In the genomic region with DNA sequence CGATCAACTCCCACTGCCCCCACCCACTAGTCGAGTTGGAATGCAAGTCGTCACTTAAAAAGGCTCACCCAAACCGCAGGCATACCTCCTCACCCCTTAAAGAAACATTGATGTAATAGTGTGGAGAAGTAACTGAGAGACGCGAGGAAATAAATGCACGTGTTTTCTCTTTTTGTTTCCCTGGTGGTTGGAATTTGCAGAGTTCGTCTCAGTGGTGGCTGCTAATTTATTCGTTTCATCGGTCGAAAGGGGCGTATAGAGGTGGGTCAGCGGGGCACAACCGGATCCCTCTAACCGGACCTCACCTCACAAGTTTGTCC, we compare ENCODE assay signal across 9 cellular contexts. TPM values are rescaled to one million over a fixed set of nuclear protein-coding genes. Genes with fewer than 3 reads are reported as not detected.
DNase-seq lines count a peak whose midpoint lies in the region; ATAC-seq, FAIRE-seq and TF ChIP-seq lines count a peak whose summit lies in the region.
"Had no signal": no experiment of that assay in that cellular context is flagged by ENCODE, and none has a peak within 500 bp of the region (broad histone marks: within the 10 kb centered on the region; RNA-seq: fewer than 3 reads in every experiment).

No MANE protein-coding gene starts in this region.

- H3K4me1 ChIP-seq in heart left ventricle (peaks cover 0 to 35% (median 13%) of the 10 kb centered on the region in 12 donors), H1 (replicated peaks in 1 of 4; ENCODE audit: control insufficient read depth in 3 of 4, insufficient read depth in 4 of 4, low read length in 3 of 4) (peaks cover 3 to 27% (median 11%) of the 10 kb centered on the region in 4 experiments)

- H4K5ac ChIP-seq in H1 (ENCODE audit: insufficient read length, low read depth, low read length), result no peak overlapping the region

- H3K4me3 ChIP-seq in heart left ventricle (peak overlapping the region; percentile 32 to 60 (median 50)), H1 (ENCODE audit: extremely low read depth in 1 of 4, insufficient read depth in 2 of 4, low read depth in 3 of 4, low read length in 4 of 4) (peak overlapping the region; percentile 58 to 82 (median 60))

- TF ChIP-seq EP300 in H1 (IDR thresholded peaks at IDR 0.05; ENCODE audit: borderline replicate concordance in 1 of 2, low read depth in 2 of 2, low read length in 2 of 2), result no peak

- POLR2A ChIA-PET in H1 (lab: Charles Lee; ENCODE audit: partially characterized antibody), result interaction anchor here (0.6 kb wide), 1 partner anchor 8 kb away, joined by 3 read pairs; no protein-coding TSS in a partner anchor
- POLR2A ChIA-PET in RWPE1 (lab: Yijun Ruan, JAX; ENCODE audit: low non-redundant PET), result no interaction called here

- CTCF ChIA-PET in H1 (lab: Charles Lee; ENCODE audit: partially characterized antibody) (no interaction called here), RWPE1 (lab: Yijun Ruan, JAX) (interaction anchor here (0.6 kb wide), 1 partner anchor 137 kb away, joined by 3 read pairs; no protein-coding TSS in a partner anchor)

- H2AFZ ChIP-seq in H1 (ENCODE audit: low read length), result peak overlapping the region; percentile 92; the same call in 1 of the 2 replicates

- H2BK120ac ChIP-seq in H1 (replicated peaks; ENCODE audit: low read depth, low read length), result no peak overlapping the region

- DNase-seq in heart left ventricle (no peak), Right ventricle myocardium inferior (ENCODE audit: missing footprints) (no peak), H1 (ENCODE audit: low read depth in 1 of 2, low spot score in 2 of 2) (no peak), myocyte (ENCODE audit: low read depth) (peak; percentile 9), RWPE1 (ENCODE audit: low spot score) (no peak), NCI-H446 treated with DMSO at 0.1 percent for 48 hours (lab: John Stamatoyannopoulos, UW) (no peak)

- H3K4ac ChIP-seq in H1 (replicated peaks; ENCODE audit: insufficient read length, low read depth, low read length), result no peak overlapping the region

- H3K23ac ChIP-seq in H1 (ENCODE audit: insufficient read length), result no peak overlapping the region

- H4K20me1 ChIP-seq in H1 (replicated peaks in 1 of 2; ENCODE audit: control insufficient read depth in 1 of 2, insufficient read depth in 2 of 2, low read length in 2 of 2), result peaks cover 0 to 4% of the 10 kb centered on the region in 2 experiments

- H3K23me2 ChIP-seq in H1 (ENCODE audit: low read depth, low read length), result peaks cover 36% of the 10 kb centered on the region

- TF ChIP-seq POLR2A in heart left ventricle (IDR thresholded peaks at IDR 0.05) (no peak), H1 (IDR thresholded peaks at IDR 0.05; ENCODE audit: control extremely low read depth in 1 of 2, low read depth in 2 of 2, low read length in 2 of 2) (no peak)

- H2BK5ac ChIP-seq in H1 (ENCODE audit: low read depth, low read length), result 0 out of 2 replicates have a peak overlapping the region, but pooled peaks have one; percentile 60

- ATAC-seq in heart left ventricle (no peak), Right ventricle myocardium inferior (no peak), GM18867 (IDR thresholded peaks at IDR 0.05; ENCODE audit: unreplicated experiment) (no peak), HG02884 (IDR thresholded peaks at IDR 0.05; ENCODE audit: unreplicated experiment) (no peak)

- H3K4me2 ChIP-seq in H1 (ENCODE audit: insufficient read depth in 1 of 2, low read depth in 2 of 2, low read length in 2 of 2), result peak overlapping the region; percentile 78 to 98

- no peaks in the 10 kb centered on the region for H3K36me3 ChIP-seq in heart left ventricle
- H3K36me3 ChIP-seq in H1 (ENCODE audit: control insufficient read depth in 2 of 4, insufficient read depth in 4 of 4, low read length in 3 of 4), result no peaks in the 10 kb centered on the region

- H3K9ac ChIP-seq in H1 (replicated peaks in 1 of 4; ENCODE audit: extremely low read depth in 1 of 4, low read depth in 3 of 4, low read length in 3 of 4), result no peak overlapping the region

- TF ChIP-seq CTCF in heart left ventricle (IDR thresholded peaks at IDR 0.05), result peak in 2 of 12 donors; percentile 6 to 10
- TF ChIP-seq CTCF in H1 (IDR thresholded peaks at IDR 0.05; ENCODE audit: control extremely low read depth in 1 of 3, insufficient read depth in 1 of 3, low read depth in 1 of 3, low read length in 3 of 3), result peak in 1 of 3 experiments; percentile 5; a peak in 1 of 4 replicates
- no peak for TF ChIP-seq CTCF in RWPE1 (conservative IDR thresholded peaks at IDR 0.05; ENCODE audit: low read depth)

- no peak for FAIRE-seq in H1 (lab: Jason Lieb, UNC)

- 0 out of 2 replicates have a peak overlapping the region, but pooled peaks have one; percentile 81 for H2BK12ac ChIP-seq in H1 (ENCODE audit: low read depth, low read length)

- WGBS in heart left ventricle, 4 donors, result 0 to 1% (median 0%) methylated on average over 13 to 15 of the region's 15 CpGs
- 0% methylated on average over 12 of the region's 15 CpGs; no CpG with 5 or more reads in 1 of the 2 experiments for WGBS in H1 (ENCODE audit: extremely low coverage in 1 of 2, insufficient coverage in 1 of 2, insufficient read length in 1 of 2, insufficient replicate concordance in 2 of 2, low coverage in 1 of 2, low lambda C conversion rate in 2 of 2, missing lambda C conversion rate in 1 of 2), 2 experiments

- H3K9me3 ChIP-seq in heart left ventricle (no peaks in the 10 kb centered on the region), H1 (ENCODE audit: insufficient read depth in 2 of 2, low read depth in 1 of 2, low read length in 1 of 2) (no peaks in the 10 kb centered on the region)

- H2AK5ac ChIP-seq in H1 (ENCODE audit: low read depth, low read length), result no peak overlapping the region

- H3K14ac ChIP-seq in H1 (ENCODE audit: insufficient read length), result no peak overlapping the region

- H3K27ac ChIP-seq in heart left ventricle (no peak overlapping the region), H1 (ENCODE audit: low read depth, low read length) (no peak overlapping the region), RWPE1 (no peak overlapping the region)
- H3K27ac ChIP-seq: epithelial cell of prostate had no signal

- intact Hi-C loops in heart left ventricle (cut with DNase I), result loop anchor here in 5 of 10 donors (10.0 kb wide), 5 partner anchors 109 to 861 kb away; no protein-coding TSS in a partner anchor
- intact Hi-C loops in Right ventricle myocardium inferior (cut with DNase I), result loop anchor here (10.0 kb wide), 1 partner anchor 229 kb away; no protein-coding TSS in a partner anchor

- no peaks in the 10 kb centered on the region for H3K79me2 ChIP-seq in H1 (ENCODE audit: control insufficient read depth in 1 of 2, insufficient read depth in 2 of 2, low read length in 2 of 2)

- no peak overlapping the region for H3K18ac ChIP-seq in H1 (ENCODE audit: extremely low read depth, low read length)

- H4K91ac ChIP-seq in H1 (replicated peaks; ENCODE audit: insufficient read length, low read length), result no peak overlapping the region

- no peak for TF ChIP-seq RAD21 in H1 (IDR thresholded peaks at IDR 0.05 in 1 of 2, conservative IDR thresholded peaks at IDR 0.05 in 1 of 2; ENCODE audit: low read depth in 2 of 2, low read length in 2 of 2)

- no peak overlapping the region for H3K56ac ChIP-seq in H1 (replicated peaks; ENCODE audit: insufficient read length, low read depth, low read length)

- H3K27me3 ChIP-seq in heart left ventricle, result peaks cover 9 to 78% (median 47%) of the 10 kb centered on the region in 9 donors
- peaks cover 11 to 73% (median 58%) of the 10 kb centered on the region in 4 experiments for H3K27me3 ChIP-seq in H1 (replicated peaks in 1 of 4; ENCODE audit: control insufficient read depth in 3 of 4, extremely low read depth in 1 of 4, insufficient read depth in 3 of 4, low read length in 3 of 4)

- no peak overlapping the region for H4K8ac ChIP-seq in H1 (ENCODE audit: extremely low read depth, insufficient read depth, low read length)

- H3K79me1 ChIP-seq in H1 (ENCODE audit: low read depth, low read length), result no peaks in the 10 kb centered on the region

- H2BK20ac ChIP-seq in H1 (ENCODE audit: low read length), result no peak overlapping the region

- no peak overlapping the region for H2BK15ac ChIP-seq in H1 (ENCODE audit: low read length)

TF ChIP-seq in H1, 55 proteins besides CTCF, POLR2A, EP300 and RAD21 (continues in another document):
- no peak for TF ChIP-seq RFX5 (IDR thresholded peaks at IDR 0.05; ENCODE audit: borderline replicate concordance, low read depth, low read length)
- peak; percentile 49 for TF ChIP-seq KDM4A (IDR thresholded peaks at IDR 0.05; ENCODE audit: low read depth, low read length, severe bottlenecking)
- no peak for TF ChIP-seq SIRT6 (IDR thresholded peaks at IDR 0.05; ENCODE audit: low read length)
- TF ChIP-seq TBP (IDR thresholded peaks at IDR 0.05; ENCODE audit: low read depth, low read length), result 0 out of 2 replicates have a peak, but pooled peaks have one; percentile 17
- TF ChIP-seq, protein P1, sequence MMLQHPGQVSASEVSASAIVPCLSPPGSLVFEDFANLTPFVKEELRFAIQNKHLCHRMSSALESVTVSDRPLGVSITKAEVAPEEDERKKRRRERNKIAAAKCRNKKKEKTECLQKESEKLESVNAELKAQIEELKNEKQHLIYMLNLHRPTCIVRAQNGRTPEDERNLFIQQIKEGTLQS (IDR thresholded peaks at IDR 0.05; ENCODE audit: insufficient read depth, low read depth, low read length), result no peak
- TF ChIP-seq, protein P2, sequence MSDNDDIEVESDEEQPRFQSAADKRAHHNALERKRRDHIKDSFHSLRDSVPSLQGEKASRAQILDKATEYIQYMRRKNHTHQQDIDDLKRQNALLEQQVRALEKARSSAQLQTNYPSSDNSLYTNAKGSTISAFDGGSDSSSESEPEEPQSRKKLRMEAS (IDR thresholded peaks at IDR 0.05), result no peak
- TF ChIP-seq SUZ12 (IDR thresholded peaks at IDR 0.05; ENCODE audit: low read length), result no peak
- no peak for TF ChIP-seq CREB1 (IDR thresholded peaks at IDR 0.05)
- TF ChIP-seq HDAC6 (IDR thresholded peaks at IDR 0.05; ENCODE audit: low read depth, low read length), result no peak
- TF ChIP-seq CTBP2 (IDR thresholded peaks at IDR 0.05; ENCODE audit: borderline replicate concordance, insufficient read depth, insufficient read length, low read length), result no peak
- peak; percentile 62; the same call in 1 of the 2 replicates for TF ChIP-seq TEAD4 (IDR thresholded peaks at IDR 0.05; ENCODE audit: low read depth, low read length)

RNA-seq across cellular contexts. Expression of a gene that starts 5.1 kb away (rescaled TPM):
- total RNA-seq in heart left ventricle (1 to 10 TPM in 5 of 9 donors, under 1 TPM in 4; 0.20 to 3.4 (median 1.1) TPM), Right ventricle myocardium inferior (1.9 TPM), myocyte (0.10 and 0.19 TPM in 2 replicates)
- polyA plus RNA-seq in heart left ventricle (under 1 TPM; 0.15 to 0.46 TPM), H1 (2011; rRNA removed) (0.11 and 0.14 TPM in 2 replicates)
- 0.60 and 0.63 TPM in 2 replicates for total RNA-seq in H1 (2021; fragmentation: NEBNext Ultra II Directional; extraction: Animal tissue kit (Norgen Biotek cat#: 25700))
- 0.17 TPM for polyA plus RNA-seq in H1 (2011; cell fraction: cytosol; rRNA removed)
- polyA plus RNA-seq in H1 (2011; cell fraction: nucleus; rRNA removed), result 0.39 TPM
- 0.29 to 0.50 TPM (median 0.40 TPM) in 4 replicates for polyA plus RNA-seq in H1 (2012, experiment 1 of 2)
- polyA plus RNA-seq in H1 (2012, experiment 2 of 2), result 0.35 TPM
- 0.36 TPM for polyA plus RNA-seq in H1 (2013, experiment 1 of 2)
- polyA plus RNA-seq in H1 (2013, experiment 2 of 2), result 0.46 TPM
- 0.98 and 1.0 TPM in 2 replicates for polyA minus RNA-seq in H1 (2011; rRNA and poly(A)+ RNA removed)
- 2.7 TPM for polyA minus RNA-seq in H1 (2011; cell fraction: cytosol; rRNA and poly(A)+ RNA removed)
- polyA minus RNA-seq in H1 (2011; cell fraction: nucleus; rRNA and poly(A)+ RNA removed), result 3.1 TPM
- 0.67 TPM for polyA plus RNA-seq in myocyte (2012)
